ENCODE assay signal across 1 cellular context in the genomic region with DNA sequence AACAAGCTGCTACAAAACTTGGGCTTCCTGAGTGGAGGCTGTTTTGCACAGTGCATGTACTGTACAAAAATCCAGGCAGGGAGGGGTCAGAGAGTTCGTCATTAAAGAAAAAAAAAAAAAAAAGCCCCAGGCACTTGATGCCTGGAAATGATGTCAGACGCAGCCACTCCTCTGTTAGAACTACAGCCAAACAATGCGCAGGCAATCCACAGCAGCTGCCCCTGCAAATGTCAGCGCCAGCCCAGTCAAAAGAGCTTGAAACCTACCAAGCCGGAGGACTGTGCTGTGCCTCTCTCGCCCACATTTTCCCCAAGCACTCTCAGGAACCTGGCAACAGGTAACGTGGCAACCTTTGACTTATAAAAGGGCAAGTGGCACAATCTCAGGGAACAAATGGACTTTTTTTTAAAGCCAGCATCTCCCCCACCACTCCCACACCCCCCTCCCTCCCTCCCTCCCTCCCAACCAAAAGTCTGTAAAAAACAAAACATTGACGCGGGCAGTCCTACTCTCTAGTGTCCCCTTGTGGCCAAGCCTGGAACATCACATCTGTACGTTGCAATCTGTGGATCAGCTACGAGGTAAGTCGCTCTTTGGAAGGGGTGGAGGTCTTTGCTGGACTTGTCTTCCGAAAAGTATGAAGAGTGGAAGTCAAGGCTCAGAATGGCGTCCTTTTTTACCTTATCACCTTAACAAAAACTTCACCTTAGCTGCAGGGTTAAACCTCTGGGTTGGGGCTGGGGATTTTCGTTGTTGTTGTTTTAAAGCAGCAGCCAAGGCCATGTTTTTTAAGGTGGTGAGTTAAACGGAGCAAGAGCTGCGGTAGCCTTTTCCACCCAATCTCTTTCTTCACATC.
TF ChIP-seq lines count a peak whose summit lies in the region.

No MANE protein-coding gene starts in this region.

TF ChIP-seq in HEK293, 187 proteins besides CTCF, POLR2A, EP300 and RAD21 (continued from another document):
- TF ChIP-seq, protein P1, sequence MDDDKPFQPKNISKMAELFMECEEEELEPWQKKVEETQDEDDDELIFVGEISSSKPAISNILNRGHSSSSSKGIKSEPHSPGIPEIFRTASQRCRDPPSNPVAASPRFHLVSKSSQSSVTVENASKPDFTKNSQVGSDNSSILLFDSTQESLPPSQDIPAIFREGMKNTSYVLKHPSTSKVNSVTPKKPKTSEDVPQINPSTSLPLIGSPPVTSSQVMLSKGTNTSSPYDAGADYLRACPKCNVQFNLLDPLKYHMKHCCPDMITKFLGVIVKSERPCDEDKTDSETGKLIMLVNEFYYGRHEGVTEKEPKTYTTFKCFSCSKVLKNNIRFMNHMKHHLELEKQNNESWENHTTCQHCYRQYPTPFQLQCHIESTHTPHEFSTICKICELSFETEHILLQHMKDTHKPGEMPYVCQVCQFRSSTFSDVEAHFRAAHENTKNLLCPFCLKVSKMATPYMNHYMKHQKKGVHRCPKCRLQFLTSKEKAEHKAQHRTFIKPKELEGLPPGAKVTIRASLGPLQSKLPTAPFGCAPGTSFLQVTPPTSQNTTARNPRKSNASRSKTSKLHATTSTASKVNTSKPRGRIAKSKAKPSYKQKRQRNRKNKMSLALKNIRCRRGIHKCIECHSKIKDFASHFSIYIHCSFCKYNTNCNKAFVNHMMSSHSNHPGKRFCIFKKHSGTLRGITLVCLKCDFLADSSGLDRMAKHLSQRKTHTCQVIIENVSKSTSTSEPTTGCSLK (tag by site-specific recombination; IDR thresholded peaks at IDR 0.05) = no peak
- TF ChIP-seq SCRT1 (tag by site-specific recombination; IDR thresholded peaks at IDR 0.05; ENCODE audit: borderline replicate concordance) (peak; percentile 63), SP2 (tag by site-specific recombination; IDR thresholded peaks at IDR 0.05) (no peak), WT1 (tag by site-specific recombination; IDR thresholded peaks at IDR 0.05) (peak; percentile 51; the same call in 1 of the 2 replicates), ZNF629 (tag by site-specific recombination; IDR thresholded peaks at IDR 0.05) (peak; percentile 95), ZNF146 (tag by site-specific recombination; IDR thresholded peaks at IDR 0.05) (no peak), ZNF266 (tag by site-specific recombination; IDR thresholded peaks at IDR 0.05; ENCODE audit: low read depth) (no peak), ZNF768 (tag by site-specific recombination; IDR thresholded peaks at IDR 0.05) (no peak), ZSCAN23 (tag by site-specific recombination; IDR thresholded peaks at IDR 0.05) (no peak), ZBTB1 (tag by site-specific recombination; IDR thresholded peaks at IDR 0.05) (no peak), ZNF426 (tag by site-specific recombination; IDR thresholded peaks at IDR 0.05) (no peak), ZNF311 (tag by site-specific recombination; IDR thresholded peaks at IDR 0.05; ENCODE audit: borderline replicate concordance) (no peak), ZNF529 (tag by site-specific recombination; IDR thresholded peaks at IDR 0.05; ENCODE audit: insufficient replicate concordance) (no peak), ZBTB8A (tag by site-specific recombination; IDR thresholded peaks at IDR 0.05) (no peak)
- TF ChIP-seq, protein P2, sequence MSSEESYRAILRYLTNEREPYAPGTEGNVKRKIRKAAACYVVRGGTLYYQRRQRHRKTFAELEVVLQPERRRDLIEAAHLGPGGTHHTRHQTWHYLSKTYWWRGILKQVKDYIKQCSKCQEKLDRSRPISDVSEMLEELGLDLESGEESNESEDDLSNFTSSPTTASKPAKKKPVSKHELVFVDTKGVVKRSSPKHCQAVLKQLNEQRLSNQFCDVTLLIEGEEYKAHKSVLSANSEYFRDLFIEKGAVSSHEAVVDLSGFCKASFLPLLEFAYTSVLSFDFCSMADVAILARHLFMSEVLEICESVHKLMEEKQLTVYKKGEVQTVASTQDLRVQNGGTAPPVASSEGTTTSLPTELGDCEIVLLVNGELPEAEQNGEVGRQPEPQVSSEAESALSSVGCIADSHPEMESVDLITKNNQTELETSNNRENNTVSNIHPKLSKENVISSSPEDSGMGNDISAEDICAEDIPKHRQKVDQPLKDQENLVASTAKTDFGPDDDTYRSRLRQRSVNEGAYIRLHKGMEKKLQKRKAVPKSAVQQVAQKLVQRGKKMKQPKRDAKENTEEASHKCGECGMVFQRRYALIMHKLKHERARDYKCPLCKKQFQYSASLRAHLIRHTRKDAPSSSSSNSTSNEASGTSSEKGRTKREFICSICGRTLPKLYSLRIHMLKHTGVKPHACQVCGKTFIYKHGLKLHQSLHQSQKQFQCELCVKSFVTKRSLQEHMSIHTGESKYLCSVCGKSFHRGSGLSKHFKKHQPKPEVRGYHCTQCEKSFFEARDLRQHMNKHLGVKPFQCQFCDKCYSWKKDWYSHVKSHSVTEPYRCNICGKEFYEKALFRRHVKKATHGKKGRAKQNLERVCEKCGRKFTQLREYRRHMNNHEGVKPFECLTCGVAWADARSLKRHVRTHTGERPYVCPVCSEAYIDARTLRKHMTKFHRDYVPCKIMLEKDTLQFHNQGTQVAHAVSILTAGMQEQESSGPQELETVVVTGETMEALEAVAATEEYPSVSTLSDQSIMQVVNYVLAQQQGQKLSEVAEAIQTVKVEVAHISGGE (tag by site-specific recombination; conservative IDR thresholded peaks at IDR 0.05; ENCODE audit: low read depth) = no peak
